ENCODE assay signal across 18 cellular contexts in the genomic region with DNA sequence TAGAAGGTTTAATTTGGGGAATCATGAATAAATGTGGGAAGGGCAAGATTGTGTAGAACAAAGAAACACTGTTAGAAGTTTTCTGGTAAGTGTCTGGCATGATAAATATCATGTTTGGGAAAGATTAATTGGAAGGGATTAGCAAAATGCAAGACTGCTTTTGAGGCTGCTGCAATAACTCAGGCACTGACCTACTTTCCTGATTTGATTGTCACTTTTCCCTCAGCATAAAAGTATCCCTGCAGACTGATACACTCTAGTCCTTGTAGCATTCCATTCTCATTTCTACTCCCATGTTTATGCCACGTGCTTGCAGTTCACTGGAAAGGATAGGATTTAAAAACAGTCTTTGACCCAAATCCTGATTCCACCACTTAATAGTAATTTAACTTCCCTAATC.
"Had no signal": no experiment of that assay in that cellular context is flagged by ENCODE, and none has a peak within 500 bp of the region (broad histone marks: within the 10 kb centered on the region; RNA-seq: fewer than 3 reads in every experiment).

No MANE protein-coding gene starts in this region.

- H3K36me3 ChIP-seq: lower lobe of right lung, neutrophil, sigmoid colon had no signal

- H3K27me3 ChIP-seq: neutrophil, sigmoid colon had no signal

- H3K4me3 ChIP-seq: coronary artery, lower lobe of right lung, sigmoid colon had no signal

- H3K27ac ChIP-seq: coronary artery, lower lobe of right lung, neutrophil had no signal

- DNase-seq: activated CD4-positive, alpha-beta T cell treated with anti-CD3 and anti-CD28 coated beads for 48 hours; activated naive CD4-positive, alpha-beta T cell treated with Interleukin-2 at 50 U/mL for 16 hours; activated naive CD8-positive, alpha-beta T cell treated with anti-CD3 and anti-CD28 coated beads, Interleukin-2, amount 50 U/mL, for 24 hours; central memory CD4-positive, alpha-beta T cell; effector CD4-positive, alpha-beta T cell; kidney glomerular epithelial cell; lower lobe of right lung; midbrain; naive B cell; posterior cingulate gyrus; sigmoid colon; stimulated activated CD4-positive, alpha-beta T cell treated with anti-CD3 and anti-CD28 coated beads, Interleukin-2, amount 100 ng/mL, for 48 hours; stimulated activated naive CD4-positive, alpha-beta T cell treated with Interleukin-2 at 50 U/mL for 16 hours; T-helper 1 cell had no signal

- ATAC-seq: activated naive CD8-positive, alpha-beta T cell treated with anti-CD3 and anti-CD28 coated beads, Interleukin-2, amount 50 U/mL, for 24 hours; lower lobe of right lung; WTC11 had no signal

- H3K9me3 ChIP-seq: lower lobe of right lung, neutrophil, sigmoid colon had no signal

- H3K4me1 ChIP-seq: lower lobe of right lung had no signal

- FAIRE-seq: endothelial cell of umbilical vein had no signal
